In genomic region chr7:74496272-74496671, GRCh38 we compare ENCODE assay signal across 1 cellular context.
A peak's percentile ranks its signal among the peaks of the same experiment; 100 is the strongest.
TF ChIP-seq lines count a peak whose summit lies in the region.

No MANE protein-coding gene starts in this region.

TF ChIP-seq in HepG2, 621 proteins besides CTCF, POLR2A, EP300 and RAD21 (continued from another document):
- TF ChIP-seq MNT (IDR thresholded peaks at IDR 0.05) (peak; percentile 45; the same call in 1 of the 2 replicates), ZNF354B (CRISPR knock-in tag; IDR thresholded peaks at IDR 0.05) (no peak), THYN1 (CRISPR knock-in tag; IDR thresholded peaks at IDR 0.05; ENCODE audit: borderline replicate concordance, low read depth) (no peak)
